ENCODE assay signal across 11 cellular contexts in genomic region chr6:135030056-135030473, GRCh38. TPM values are rescaled to one million over a fixed set of nuclear protein-coding genes. Genes with fewer than 3 reads are reported as not detected.
DNase-seq lines count a peak whose midpoint lies in the region; ATAC-seq and TF ChIP-seq lines count a peak whose summit lies in the region.
"Had no signal": no experiment of that assay in that cellular context is flagged by ENCODE, and none has a peak within 500 bp of the region (broad histone marks: within the 10 kb centered on the region; RNA-seq: fewer than 3 reads in every experiment).

No MANE protein-coding gene starts in this region.

- H3K4me3 Mint-ChIP-seq in activated naive CD8-positive, alpha-beta T cell: peak overlapping the region; percentile 60
- H3K4me3 Mint-ChIP-seq: nephron had no signal

- 71 to 77% (median 72%) methylated on average over 3 of the region's 3 CpGs for WGBS in stomach, 5 donors

- peaks cover 93% of the 10 kb centered on the region for H3K79me2 ChIP-seq in Karpas-422 (ENCODE audit: low read length)

- no peaks in the 10 kb centered on the region for H3K27me3 Mint-ChIP-seq in activated naive CD8-positive, alpha-beta T cell

- TF ChIP-seq CTCF in upper lobe of right lung (IDR thresholded peaks at IDR 0.05) (no peak), stomach (IDR thresholded peaks at IDR 0.05) (no peak)

- H3K4me3 ChIP-seq in Karpas-422 (ENCODE audit: low read length): no peak overlapping the region
- no peak overlapping the region for H3K4me3 ChIP-seq in upper lobe of right lung
- no peak overlapping the region for H3K4me3 ChIP-seq in stomach
- H3K4me3 ChIP-seq: SJSA1 had no signal

- DNase-seq in Karpas-422 (no peak), upper lobe of right lung (no peak), stomach (no peak), posterior cingulate gyrus (no peak)
- DNase-seq: Kasumi-1 had no signal

- peaks cover 6% of the 10 kb centered on the region; the same call in 1 of the 2 replicates for H3K4me1 ChIP-seq in Karpas-422 (ENCODE audit: low read length)
- H3K4me1 ChIP-seq in upper lobe of right lung: no peaks in the 10 kb centered on the region
- peaks cover 0 to 7% (median 0%) of the 10 kb centered on the region in 4 donors for H3K4me1 ChIP-seq in stomach
- H3K4me1 ChIP-seq: SJSA1 had no signal

- H3K9ac ChIP-seq in Karpas-422 (ENCODE audit: low read length): no peak overlapping the region

- H3K9me2 ChIP-seq in Karpas-422 (replicated peaks; ENCODE audit: insufficient read depth, low read length): no peaks in the 10 kb centered on the region

- no peaks in the 10 kb centered on the region for H4K20me1 ChIP-seq in Karpas-422 (ENCODE audit: insufficient read depth, low read depth, low read length)

- H3K27ac ChIP-seq in Karpas-422 (ENCODE audit: low read length) (no peak overlapping the region), upper lobe of right lung (no peak overlapping the region), stomach (no peak overlapping the region)
- H3K27ac ChIP-seq: SJSA1 had no signal

- TF ChIP-seq EP300 in stomach (IDR thresholded peaks at IDR 0.05): no peak

- ATAC-seq in GM18502 (IDR thresholded peaks at IDR 0.05; ENCODE audit: poor library complexity, unreplicated experiment): peak; percentile 96
- ATAC-seq in GM19463 (IDR thresholded peaks at IDR 0.05; ENCODE audit: unreplicated experiment): peak; percentile 98
- peak; percentile 89 for ATAC-seq in HG03064 (IDR thresholded peaks at IDR 0.05; ENCODE audit: low read depth, unreplicated experiment)
- ATAC-seq in upper lobe of right lung: no peak

- H3K9me3 Mint-ChIP-seq in activated naive CD8-positive, alpha-beta T cell (ENCODE audit: low read depth): no peaks in the 10 kb centered on the region
- H3K9me3 Mint-ChIP-seq: nephron had no signal

- H3K9me3 ChIP-seq in Karpas-422 (ENCODE audit: low read length) (no peaks in the 10 kb centered on the region), upper lobe of right lung (no peaks in the 10 kb centered on the region), stomach (no peaks in the 10 kb centered on the region)
- H3K9me3 ChIP-seq: SJSA1 had no signal

- peak overlapping the region; percentile 88 for H3K27ac Mint-ChIP-seq in activated naive CD8-positive, alpha-beta T cell
- H3K27ac Mint-ChIP-seq: nephron had no signal

- H3K36me3 Mint-ChIP-seq in activated naive CD8-positive, alpha-beta T cell: peaks cover 30% of the 10 kb centered on the region

- no peak for TF ChIP-seq POLR2A in stomach (IDR thresholded peaks at IDR 0.05)

- no peak overlapping the region for H2AFZ ChIP-seq in Karpas-422 (ENCODE audit: low read length)

- peaks cover 80% of the 10 kb centered on the region for H3K4me1 Mint-ChIP-seq in activated naive CD8-positive, alpha-beta T cell (ENCODE audit: low read depth)
- H3K4me1 Mint-ChIP-seq: nephron had no signal

- H3K4me2 ChIP-seq in Karpas-422 (ENCODE audit: low read depth, low read length, poor library complexity, severe bottlenecking): no peak overlapping the region

- no peaks in the 10 kb centered on the region for H3K27me3 ChIP-seq in Karpas-422 (ENCODE audit: low read length)
- no peaks in the 10 kb centered on the region for H3K27me3 ChIP-seq in upper lobe of right lung
- H3K27me3 ChIP-seq in stomach: no peaks in the 10 kb centered on the region
- H3K27me3 ChIP-seq: SJSA1 had no signal

- H3K36me3 ChIP-seq in Karpas-422 (ENCODE audit: insufficient read depth, low read length) (peaks cover 51% of the 10 kb centered on the region; the same call in 1 of the 2 replicates), upper lobe of right lung (peaks cover 39% of the 10 kb centered on the region), stomach (peaks cover 0 to 44% (median 35%) of the 10 kb centered on the region in 4 donors)

- intact Hi-C loops in upper lobe of right lung (cut with DNase I) (no loop called here), stomach (cut with DNase I; ENCODE audit: low total_unique reads) (no loop called here), posterior cingulate gyrus (cut with DNase I) (no loop called here)

RNA-seq across cellular contexts. Expression of gene HBS1L, which starts 24.6 kb away (rescaled TPM):
- 63.6 and 69.6 TPM in 2 replicates for total RNA-seq in Karpas-422 (2014; rRNA removed; shearing (Covaris generic); ENCODE audit: low replicate concordance)
- 48.2 TPM for total RNA-seq in upper lobe of right lung
- total RNA-seq in stomach: 10 to 100 TPM; 18.1 to 63.5 (median 48.7) TPM
- 10 to 100 TPM; 14.3 to 28.2 (median 23.2) TPM for polyA plus RNA-seq in stomach
